8 cellular contexts compared by ENCODE assay signal in genomic region chr16:2983706-2984136, GRCh38. TPM values are rescaled to one million over a fixed set of nuclear protein-coding genes. Genes with fewer than 3 reads are reported as not detected.
DNase-seq lines count a peak whose midpoint lies in the region; ATAC-seq and TF ChIP-seq lines count a peak whose summit lies in the region.

No MANE protein-coding gene starts in this region.

- no peaks in the 10 kb centered on the region for H3K9me3 Mint-ChIP-seq in CD4-positive, alpha-beta memory T cell
- no peaks in the 10 kb centered on the region for H3K9me3 Mint-ChIP-seq in activated CD4-positive, alpha-beta T cell treated with anti-CD3 and anti-CD28 coated beads, Interleukin-2, amount 10 ng/mL, durations not matched to agents 24 days and 14 days
- no peaks in the 10 kb centered on the region for H3K9me3 Mint-ChIP-seq in dendritic cell treated with granulocyte-macrophage colony-stimulating factor and Interleukin-4, amounts not matched to agents 40 ng/mL and 50 ng/mL, for 4 days

- H3K4me1 Mint-ChIP-seq in CD4-positive, alpha-beta memory T cell: peaks cover 0 to 14% (median 6%) of the 10 kb centered on the region in 4 donors
- peaks cover 16% of the 10 kb centered on the region for H3K4me1 Mint-ChIP-seq in activated CD4-positive, alpha-beta T cell treated with anti-CD3 and anti-CD28 coated beads, Interleukin-2, amount 10 ng/mL, durations not matched to agents 24 days and 14 days
- H3K4me1 Mint-ChIP-seq in dendritic cell treated with granulocyte-macrophage colony-stimulating factor and Interleukin-4, amounts not matched to agents 40 ng/mL and 50 ng/mL, for 4 days (ENCODE audit: low read depth): peaks cover 22% of the 10 kb centered on the region

- POLR2A ChIA-PET in CD4-positive, alpha-beta memory T cell (lab: Charles Lee; ENCODE audit: partially characterized antibody): interaction anchor here (5.4 kb wide), 1 partner anchor 16 kb away, joined by 49 read pairs; the partner anchor contains the start of genes KREMEN2 and PAQR4

- H3K27me3 ChIP-seq in CD4-positive, alpha-beta memory T cell (ENCODE audit: insufficient read depth, low read length): no peaks in the 10 kb centered on the region
- H3K27me3 ChIP-seq in HAP-1 (ENCODE audit: low read depth): no peaks in the 10 kb centered on the region
- H3K27me3 ChIP-seq in lung (ENCODE audit: control insufficient read depth, insufficient read depth): no peaks in the 10 kb centered on the region

- peaks cover 0 to 1% of the 10 kb centered on the region in 2 donors for H3K36me3 Mint-ChIP-seq in CD4-positive, alpha-beta memory T cell
- H3K36me3 Mint-ChIP-seq in activated CD4-positive, alpha-beta T cell treated with anti-CD3 and anti-CD28 coated beads, Interleukin-2, amount 10 ng/mL, durations not matched to agents 24 days and 14 days (ENCODE audit: low read depth): peaks cover 5% of the 10 kb centered on the region
- no peaks in the 10 kb centered on the region for H3K36me3 Mint-ChIP-seq in dendritic cell treated with granulocyte-macrophage colony-stimulating factor and Interleukin-4, amounts not matched to agents 40 ng/mL and 50 ng/mL, for 4 days (ENCODE audit: low read depth)

- H3K4me3 Mint-ChIP-seq in CD4-positive, alpha-beta memory T cell: peak overlapping the region in 2 of 8 donors; percentile 20 to 51
- H3K4me3 Mint-ChIP-seq in activated CD4-positive, alpha-beta T cell treated with anti-CD3 and anti-CD28 coated beads, Interleukin-2, amount 10 ng/mL, durations not matched to agents 24 days and 14 days: peak overlapping the region; percentile 63
- peak overlapping the region; percentile 49 for H3K4me3 Mint-ChIP-seq in dendritic cell treated with granulocyte-macrophage colony-stimulating factor and Interleukin-4, amounts not matched to agents 40 ng/mL and 50 ng/mL, for 4 days

- peak; percentile 84 for TF ChIP-seq CTCF in lung (IDR thresholded peaks at IDR 0.05; ENCODE audit: control extremely low read depth, extremely low read depth)

- no peak overlapping the region for H3K27ac ChIP-seq in CD4-positive, alpha-beta memory T cell (ENCODE audit: low read depth, low read length)
- no peak overlapping the region for H3K27ac ChIP-seq in lung (ENCODE audit: low read depth in 1 of 2, low read length in 1 of 2)

- no peak overlapping the region for H3K27ac Mint-ChIP-seq in CD4-positive, alpha-beta memory T cell
- no peak overlapping the region for H3K27ac Mint-ChIP-seq in activated CD4-positive, alpha-beta T cell treated with anti-CD3 and anti-CD28 coated beads, Interleukin-2, amount 10 ng/mL, durations not matched to agents 24 days and 14 days
- H3K27ac Mint-ChIP-seq in dendritic cell treated with granulocyte-macrophage colony-stimulating factor and Interleukin-4, amounts not matched to agents 40 ng/mL and 50 ng/mL, for 4 days: peak overlapping the region; percentile 49

- DNase-seq in CD4-positive, alpha-beta memory T cell: peak in 3 of 5 donors; percentile 48 to 55 (median 48)
- DNase-seq in HAP-1 (ENCODE audit: low spot score in 2 of 2): peak; percentile 79 to 93
- DNase-seq in NCI-H345 treated with DMSO at 0.1 percent for 48 hours (lab: John Stamatoyannopoulos, UW; ENCODE audit: unreplicated experiment): peak; percentile 60
- DNase-seq in activated CD4-positive, alpha-beta T cell treated with anti-CD3 and anti-CD28 coated beads, Interleukin-2, amount 10 ng/mL, durations not matched to agents 24 days and 14 days: peak; percentile 92
- DNase-seq in lung (ENCODE audit: low spot score): peak; percentile 79
- DNase-seq in stimulated activated CD8-positive, alpha-beta memory T cell treated with anti-CD3 and anti-CD28 coated beads, Interleukin-12 subunit alpha, Interleukin-12 subunit beta, amount 100 ng/mL, for 1 hour (ENCODE audit: low read depth): peak; percentile 37

- H3K9me3 ChIP-seq in CD4-positive, alpha-beta memory T cell (ENCODE audit: control insufficient read depth in 1 of 2, low read length in 2 of 2): no peaks in the 10 kb centered on the region
- H3K9me3 ChIP-seq in HAP-1 (no peaks in the 10 kb centered on the region), lung (ENCODE audit: control insufficient read depth in 2 of 2, insufficient read depth in 1 of 2, low read length in 1 of 2) (no peaks in the 10 kb centered on the region)

- no peaks in the 10 kb centered on the region for H3K27me3 Mint-ChIP-seq in CD4-positive, alpha-beta memory T cell
- peaks cover 6% of the 10 kb centered on the region for H3K27me3 Mint-ChIP-seq in activated CD4-positive, alpha-beta T cell treated with anti-CD3 and anti-CD28 coated beads, Interleukin-2, amount 10 ng/mL, durations not matched to agents 24 days and 14 days
- peaks cover 26% of the 10 kb centered on the region for H3K27me3 Mint-ChIP-seq in dendritic cell treated with granulocyte-macrophage colony-stimulating factor and Interleukin-4, amounts not matched to agents 40 ng/mL and 50 ng/mL, for 4 days

- H3K4me3 ChIP-seq in CD4-positive, alpha-beta memory T cell (ENCODE audit: low read length in 2 of 2): no peak overlapping the region
- H3K4me3 ChIP-seq in HAP-1 (0 out of 2 replicates have a peak overlapping the region, but pooled peaks have one; percentile 14), lung (no peak overlapping the region)

- in situ Hi-C loops in HAP-1 (cut with MboI; ENCODE audit: low sequenced_read_pairs): no loop called here

- intact Hi-C loops in CD4-positive, alpha-beta memory T cell (cut with micrococcal nuclease): loop anchor here (1.0 kb wide), 1 partner anchor 22 kb away; no protein-coding TSS in a partner anchor
- intact Hi-C loops in activated CD4-positive, alpha-beta T cell treated with anti-CD3 and anti-CD28 coated beads, Interleukin-2, amount 10 ng/mL, durations not matched to agents 24 days and 14 days (cut with micrococcal nuclease): no loop called here
- intact Hi-C loops in dendritic cell treated with granulocyte-macrophage colony-stimulating factor and Interleukin-4, amounts not matched to agents 40 ng/mL and 50 ng/mL, for 4 days (cut with micrococcal nuclease): no loop called here

- WGBS in lung, 2 donors: 8 to 10% methylated on average over 41 to 42 of the region's 42 CpGs

- H3K4me1 ChIP-seq in CD4-positive, alpha-beta memory T cell (ENCODE audit: insufficient read depth, low read length): peaks cover 16% of the 10 kb centered on the region
- H3K4me1 ChIP-seq in HAP-1: peaks cover 30% of the 10 kb centered on the region
- peaks cover 0 to 7% of the 10 kb centered on the region in 2 donors for H3K4me1 ChIP-seq in lung (ENCODE audit: control insufficient read depth in 2 of 2, insufficient read depth in 2 of 2, low read length in 2 of 2)

- ATAC-seq in lung (ENCODE audit: insufficient read depth, low FRiP score) (peak; percentile 72), GM21381 (IDR thresholded peaks at IDR 0.05; ENCODE audit: unreplicated experiment) (no peak)

- CTCF ChIA-PET in CD4-positive, alpha-beta memory T cell (lab: Charles Lee; ENCODE audit: partially characterized antibody): interaction anchor here (1.0 to 1.4 kb wide), 2 partner anchors 22 to 45 kb away, joined by 3 read pairs; no protein-coding TSS in a partner anchor

- no peaks in the 10 kb centered on the region for H3K36me3 ChIP-seq in CD4-positive, alpha-beta memory T cell (ENCODE audit: insufficient read depth, low read length)
- H3K36me3 ChIP-seq in HAP-1 (replicated peaks) (peaks cover 7% of the 10 kb centered on the region), lung (ENCODE audit: control insufficient read depth in 2 of 2, insufficient read depth in 2 of 2, low read length in 2 of 2) (no peaks in the 10 kb centered on the region)

RNA-seq across cellular contexts. Expression of gene PKMYT1, which starts 3.5 kb away (rescaled TPM):
- total RNA-seq in CD4-positive, alpha-beta memory T cell: under 1 TPM in 1 of 2 experiments, not detected in 1; 0.79 TPM
- polyA plus RNA-seq in CD4-positive, alpha-beta memory T cell: not detected
- total RNA-seq in activated CD4-positive, alpha-beta T cell treated with anti-CD3 and anti-CD28 coated beads, Interleukin-2, amount 10 ng/mL, durations not matched to agents 24 days and 14 days: 152 TPM in 2 replicates
- 1 to 10 TPM; 2.9 to 5.9 TPM for total RNA-seq in lung
- 1 to 10 TPM; 4.6 to 9.4 TPM for polyA plus RNA-seq in lung

RNA-seq across cellular contexts. Expression of gene PAQR4, which starts 14.6 kb away (rescaled TPM):
- 1 to 10 TPM; 1.5 to 1.7 TPM for total RNA-seq in CD4-positive, alpha-beta memory T cell
- under 1 TPM; 0.77 to 0.81 TPM for polyA plus RNA-seq in CD4-positive, alpha-beta memory T cell
- total RNA-seq in activated CD4-positive, alpha-beta T cell treated with anti-CD3 and anti-CD28 coated beads, Interleukin-2, amount 10 ng/mL, durations not matched to agents 24 days and 14 days: 41.0 and 43.3 TPM in 2 replicates
- 10 to 100 TPM in 1 of 2 donors, 1 to 10 TPM in 1; 4.0 to 21.3 TPM for total RNA-seq in lung
- polyA plus RNA-seq in lung: 10 to 100 TPM; 10.6 to 15.6 TPM

RNA-seq across cellular contexts. Expression of gene KREMEN2, which starts 19.6 kb away (rescaled TPM):
- not detected for total RNA-seq in CD4-positive, alpha-beta memory T cell
- not detected for polyA plus RNA-seq in CD4-positive, alpha-beta memory T cell
- 0.17 and 0.28 TPM in 2 replicates for total RNA-seq in activated CD4-positive, alpha-beta T cell treated with anti-CD3 and anti-CD28 coated beads, Interleukin-2, amount 10 ng/mL, durations not matched to agents 24 days and 14 days
- under 1 TPM in 1 of 2 donors, not detected in 1; 0.15 TPM for total RNA-seq in lung
- under 1 TPM; 0.06 to 0.14 TPM for polyA plus RNA-seq in lung

RNA-seq across cellular contexts. Expression of gene CLDN9, which starts 29.0 kb away (rescaled TPM):
- not detected for total RNA-seq in CD4-positive, alpha-beta memory T cell
- polyA plus RNA-seq in CD4-positive, alpha-beta memory T cell: not detected
- total RNA-seq in activated CD4-positive, alpha-beta T cell treated with anti-CD3 and anti-CD28 coated beads, Interleukin-2, amount 10 ng/mL, durations not matched to agents 24 days and 14 days: not detected in 2 replicates
- 1 to 10 TPM; 1.5 to 5.3 TPM for total RNA-seq in lung
- polyA plus RNA-seq in lung: under 1 TPM; 0.91 to 0.98 TPM

RNA-seq across cellular contexts. Expression of gene CLDN6, which starts 34.3 kb away (rescaled TPM):
- not detected for total RNA-seq in CD4-positive, alpha-beta memory T cell
- polyA plus RNA-seq in CD4-positive, alpha-beta memory T cell: not detected
- total RNA-seq in activated CD4-positive, alpha-beta T cell treated with anti-CD3 and anti-CD28 coated beads, Interleukin-2, amount 10 ng/mL, durations not matched to agents 24 days and 14 days: not detected in 2 replicates
- 1 to 10 TPM in 1 of 2 donors, under 1 TPM in 1; 0.92 to 7.1 TPM for total RNA-seq in lung
- under 1 TPM in 1 of 2 donors, not detected in 1; 0.10 TPM for polyA plus RNA-seq in lung

Comparison
In these comparisons a context has a peak if more than half of its experiments do, and no peak if none do; other contexts are left out.
1. DNase-seq: peak in every context shown above with its lines; median percentile 92 in activated CD4-positive, alpha-beta T cell treated with anti-CD3 and anti-CD28 coated beads, Interleukin-2, amount 10 ng/mL, durations not matched to agents 24 days and 14 days; 86 in HAP-1; 79 in lung; 60 in NCI-H345 treated with DMSO at 0.1 percent for 48 hours; 48 in CD4-positive, alpha-beta memory T cell; 37 in stimulated activated CD8-positive, alpha-beta memory T cell treated with anti-CD3 and anti-CD28 coated beads, Interleukin-12 subunit alpha, Interleukin-12 subunit beta, amount 100 ng/mL, for 1 hour.
2. RNA of gene PKMYT1, which starts 3.5 kb away (total RNA-seq): 152 TPM in activated CD4-positive, alpha-beta T cell treated with anti-CD3 and anti-CD28 coated beads, Interleukin-2, amount 10 ng/mL, durations not matched to agents 24 days and 14 days; 2.9 to 5.9 TPM in lung and 0.79 TPM in CD4-positive, alpha-beta memory T cell; every median in the first group is over 10 times any median in the second.